ENCODE assay signal across 8 cellular contexts in genomic region chr22:37898441-37899181, GRCh38. TPM values are rescaled to one million over a fixed set of nuclear protein-coding genes. Genes with fewer than 3 reads are reported as not detected.
DNase-seq lines count a peak whose midpoint lies in the region; ATAC-seq and TF ChIP-seq lines count a peak whose summit lies in the region.

No MANE protein-coding gene starts in this region.

- no peak overlapping the region for H3K4me2 ChIP-seq in BLaER1 treated with 17β-estradiol and CSF1 and Interleukin-3, amounts not matched to agents 10 nM and 100 nM
- H3K4me2 ChIP-seq in osteoblast (ENCODE audit: insufficient read depth, low read length), result no peak overlapping the region

- DNase-seq in NT2/D1 (ENCODE audit: low read depth, low spot score) (no peak), esophagus muscularis mucosa (ENCODE audit: extremely low spot score) (no peak), osteoblast (ENCODE audit: insufficient read length, low spot score, missing footprints) (peak; percentile 15), AG08396 (ENCODE audit: low spot score) (no peak), colonic mucosa (no peak)
- DNase-seq in central memory CD4-positive, alpha-beta T cell, result no peak

- intact Hi-C loops in esophagus muscularis mucosa (cut with DNase I) (no loop called here), colonic mucosa (cut with DNase I) (no loop called here)

- H3K9me3 ChIP-seq in BLaER1 treated with 17β-estradiol and CSF1 and Interleukin-3, amounts not matched to agents 10 nM and 100 nM (replicated peaks in 1 of 11), result no peaks in the 10 kb centered on the region
- no peaks in the 10 kb centered on the region for H3K9me3 ChIP-seq in NT2/D1 (ENCODE audit: insufficient read depth, low read length)
- H3K9me3 ChIP-seq in esophagus muscularis mucosa, result no peaks in the 10 kb centered on the region
- H3K9me3 ChIP-seq in osteoblast (ENCODE audit: low read depth, low read length), result no peaks in the 10 kb centered on the region
- H3K9me3 ChIP-seq in colonic mucosa, result no peaks in the 10 kb centered on the region

- TF ChIP-seq EP300 in esophagus muscularis mucosa (IDR thresholded peaks at IDR 0.05), result no peak

- no peaks in the 10 kb centered on the region for H3K27me3 ChIP-seq in BLaER1 treated with 17β-estradiol and CSF1 and Interleukin-3, amounts not matched to agents 10 nM and 100 nM
- H3K27me3 ChIP-seq in NT2/D1 (ENCODE audit: insufficient read depth, insufficient read length) (no peaks in the 10 kb centered on the region), esophagus muscularis mucosa (no peaks in the 10 kb centered on the region), osteoblast (ENCODE audit: insufficient read depth, low read length) (no peaks in the 10 kb centered on the region), colonic mucosa (no peaks in the 10 kb centered on the region)

- H3K4me1 ChIP-seq in BLaER1 treated with 17β-estradiol and CSF1 and Interleukin-3, amounts not matched to agents 10 nM and 100 nM, result peaks cover 29 to 52% (median 45%) of the 10 kb centered on the region in 10 experiments
- H3K4me1 ChIP-seq in NT2/D1 (ENCODE audit: insufficient read depth, insufficient read length), result peaks cover 19% of the 10 kb centered on the region
- H3K4me1 ChIP-seq in esophagus muscularis mucosa, result peaks cover 16 to 62% (median 52%) of the 10 kb centered on the region in 4 donors
- peaks cover 4% of the 10 kb centered on the region for H3K4me1 ChIP-seq in osteoblast (ENCODE audit: insufficient read depth, low read length)
- peaks cover 7% of the 10 kb centered on the region for H3K4me1 ChIP-seq in colonic mucosa

- H3K27ac ChIP-seq in BLaER1 treated with 17β-estradiol and CSF1 and Interleukin-3, amounts not matched to agents 10 nM and 100 nM, result peak overlapping the region in 7 of 11 experiments; percentile 5 to 73 (median 31); a peak in 7 of 22 replicates
- H3K27ac ChIP-seq in esophagus muscularis mucosa (replicated peaks in 1 of 4) (peak overlapping the region; percentile 13 to 57 (median 49)), osteoblast (ENCODE audit: low read depth, low read length) (no peak overlapping the region), colonic mucosa (no peak overlapping the region)

- H3K9ac ChIP-seq in BLaER1 treated with 17β-estradiol and CSF1 and Interleukin-3, amounts not matched to agents 10 nM and 100 nM, result peak overlapping the region in 4 of 11 experiments; percentile 15 to 30 (median 26); a peak in 3 of 22 replicates
- H3K9ac ChIP-seq in NT2/D1 (ENCODE audit: insufficient read length, low read depth) (peak overlapping the region; percentile 26), colonic mucosa (ENCODE audit: low read depth in 2 of 2, low read length in 2 of 2) (no peak overlapping the region)

- H2AFZ ChIP-seq in osteoblast (ENCODE audit: low read length), result no peak overlapping the region

- ATAC-seq in GM21576 (IDR thresholded peaks at IDR 0.05; ENCODE audit: unreplicated experiment), result no peak

- peaks cover 0 to 4% (median 0%) of the 10 kb centered on the region in 11 experiments; a peak in 2 of 22 replicates for H4K20me1 ChIP-seq in BLaER1 treated with 17β-estradiol and CSF1 and Interleukin-3, amounts not matched to agents 10 nM and 100 nM
- H4K20me1 ChIP-seq in osteoblast (ENCODE audit: insufficient read depth, low read length), result no peaks in the 10 kb centered on the region

- H3K4me3 ChIP-seq in BLaER1 treated with 17β-estradiol and CSF1 and Interleukin-3, amounts not matched to agents 10 nM and 100 nM, result no peak overlapping the region
- no peak overlapping the region for H3K4me3 ChIP-seq in NT2/D1 (ENCODE audit: insufficient read length, low read depth)
- H3K4me3 ChIP-seq in esophagus muscularis mucosa, result no peak overlapping the region
- no peak overlapping the region for H3K4me3 ChIP-seq in osteoblast (ENCODE audit: insufficient read depth, low read length)
- H3K4me3 ChIP-seq in colonic mucosa, result no peak overlapping the region

- H3K36me3 ChIP-seq in BLaER1 treated with 17β-estradiol and CSF1 and Interleukin-3, amounts not matched to agents 10 nM and 100 nM, result peaks cover 0 to 10% (median 0%) of the 10 kb centered on the region in 11 experiments; a peak in 2 of 22 replicates
- H3K36me3 ChIP-seq in NT2/D1 (ENCODE audit: insufficient read depth, insufficient read length, low read length) (peaks cover 2% of the 10 kb centered on the region), esophagus muscularis mucosa (no peaks in the 10 kb centered on the region), osteoblast (ENCODE audit: insufficient read depth, low read length) (no peaks in the 10 kb centered on the region), colonic mucosa (no peaks in the 10 kb centered on the region)

- no peak for TF ChIP-seq POLR2A in esophagus muscularis mucosa (IDR thresholded peaks at IDR 0.05; ENCODE audit: low read depth)

- 70% methylated on average over 9 of the region's 9 CpGs for WGBS in esophagus muscularis mucosa

- no peaks in the 10 kb centered on the region for H3K79me2 ChIP-seq in osteoblast (ENCODE audit: insufficient read depth, low read length)

- TF ChIP-seq CTCF in esophagus muscularis mucosa (IDR thresholded peaks at IDR 0.05), result no peak
- no peak for TF ChIP-seq CTCF in osteoblast (IDR thresholded peaks at IDR 0.05; ENCODE audit: extremely low read depth, low read depth, low read length)
- no peak for TF ChIP-seq CTCF in colonic mucosa (IDR thresholded peaks at IDR 0.05)

RNA-seq across cellular contexts. Expression of gene MICALL1, which starts 7.5 kb away (rescaled TPM):
- total RNA-seq in esophagus muscularis mucosa (100 to 1,000 TPM in 1 of 4 donors, 10 to 100 TPM in 3; 51.2 to 136 (median 71.2) TPM), osteoblast (29.5 and 36.9 TPM in 2 replicates), colonic mucosa (10 to 100 TPM; 27.3 TPM)

RNA-seq across cellular contexts. Expression of gene EIF3L, which starts 49.4 kb away (rescaled TPM):
- total RNA-seq in esophagus muscularis mucosa, result 100 to 1,000 TPM; 348 to 494 (median 425) TPM
- total RNA-seq in osteoblast, result 280 and 330 TPM in 2 replicates
- 100 to 1,000 TPM; 358 to 451 TPM for total RNA-seq in colonic mucosa

RNA-seq across cellular contexts. Expression of gene ANKRD54, which starts 54.5 kb away (rescaled TPM):
- total RNA-seq in esophagus muscularis mucosa (10 to 100 TPM; 27.4 to 64.2 (median 48.1) TPM), osteoblast (20.6 and 23.9 TPM in 2 replicates), colonic mucosa (10 to 100 TPM; 27.1 to 34.2 TPM)

RNA-seq across cellular contexts. Expression of gene C22orf23, which starts 54.8 kb away (rescaled TPM):
- total RNA-seq in esophagus muscularis mucosa, result not detected
- total RNA-seq in osteoblast, result 0.29 and 0.72 TPM in 2 replicates
- not detected for total RNA-seq in colonic mucosa

RNA-seq across cellular contexts. Expression of gene POLR2F, which starts 54.9 kb away (rescaled TPM):
- total RNA-seq in esophagus muscularis mucosa (10 to 100 TPM; 45.7 to 93.0 (median 72.1) TPM), osteoblast (14.8 and 18.6 TPM in 2 replicates), colonic mucosa (100 to 1,000 TPM in 1 of 2 donors, 10 to 100 TPM in 1; 52.5 to 110 TPM)

Comparison
In these comparisons a context has a peak if more than half of its experiments do, and no peak if none do; other contexts are left out.
1. H3K27ac ChIP-seq: peak in BLaER1 treated with 17β-estradiol and CSF1 and Interleukin-3, amounts not matched to agents 10 nM and 100 nM (7 of 11) and esophagus muscularis mucosa (4 of 4); none in osteoblast (single experiment) and colonic mucosa (single experiment).